ENCODE assay signal across 22 cellular contexts in the genomic region with DNA sequence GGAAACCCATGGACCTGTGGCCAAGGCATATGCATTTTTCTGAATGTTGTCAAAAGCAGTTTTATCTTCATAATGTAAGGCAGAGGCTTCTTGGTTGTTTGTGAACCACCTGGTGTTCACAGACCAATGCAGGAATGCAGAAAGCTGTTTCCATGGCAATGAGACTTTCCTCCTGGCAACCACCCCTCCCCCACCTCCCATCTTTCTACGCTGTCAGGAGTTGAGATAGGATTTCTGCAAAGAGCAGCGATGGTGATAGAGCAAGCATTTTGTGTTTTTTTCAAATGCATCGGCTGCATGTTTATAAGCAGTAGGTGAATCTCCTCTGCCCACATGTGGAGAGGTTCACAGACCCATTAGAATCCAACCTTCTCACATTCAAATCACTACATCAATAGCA.
DNase-seq lines count a peak whose midpoint lies in the region; ATAC-seq and TF ChIP-seq lines count a peak whose summit lies in the region.
"Had no signal": no experiment of that assay in that cellular context is flagged by ENCODE, and none has a peak within 500 bp of the region (broad histone marks: within the 10 kb centered on the region; RNA-seq: fewer than 3 reads in every experiment).

No MANE protein-coding gene starts in this region.

- H3K27me3 Mint-ChIP-seq in WTC11 (ENCODE audit: low read depth) (peaks cover 3% of the 10 kb centered on the region; the same call in 1 of the 2 replicates), glutamatergic neuron (ENCODE audit: unreplicated experiment) (no peaks in the 10 kb centered on the region)
- H3K27me3 Mint-ChIP-seq in activated T-cell treated with anti-CD3 and anti-CD28 coated beads, Interleukin-2, amount 50 U/mL, for 24 hours, result no peaks in the 10 kb centered on the region
- H3K27me3 Mint-ChIP-seq: activated CD4-positive, alpha-beta T cell treated with anti-CD3 and anti-CD28 coated beads, Interleukin-2, amount 10 ng/mL, durations not matched to agents 7 days and 5 days; CD4-positive, CD25-positive, alpha-beta regulatory T cell had no signal

- peak overlapping the region; percentile 58 for H2AFZ ChIP-seq in neural cell (ENCODE audit: low read depth, low read length)

- no peaks in the 10 kb centered on the region for H3K79me2 ChIP-seq in neural cell (replicated peaks; ENCODE audit: insufficient read depth, low read length)

- intact Hi-C loops in upper lobe of right lung (cut with DNase I), result no loop called here

- H3K4me3 ChIP-seq in neural cell (ENCODE audit: low read length) (peak overlapping the region; percentile 53), upper lobe of right lung (no peak overlapping the region)

- no peaks in the 10 kb centered on the region for H3K36me3 ChIP-seq in neural cell (ENCODE audit: insufficient read depth, low read length)
- H3K36me3 ChIP-seq in upper lobe of right lung, result no peaks in the 10 kb centered on the region

- no peak for TF ChIP-seq CTCF in WTC11 (IDR thresholded peaks at IDR 0.05)
- TF ChIP-seq CTCF in glutamatergic neuron (IDR thresholded peaks at IDR 0.05; ENCODE audit: partially characterized antibody, unreplicated experiment), result no peak
- TF ChIP-seq CTCF in neural cell (IDR thresholded peaks at IDR 0.05; ENCODE audit: poor library complexity, severe bottlenecking), result peak; percentile 54
- no peak for TF ChIP-seq CTCF in upper lobe of right lung (IDR thresholded peaks at IDR 0.05)

- POLR2A ChIA-PET in WTC11 (lab: Charles Lee), result no interaction called here

- H3K9me3 Mint-ChIP-seq in WTC11, result peaks cover 3% of the 10 kb centered on the region
- H3K9me3 Mint-ChIP-seq in glutamatergic neuron (ENCODE audit: unreplicated experiment), result no peaks in the 10 kb centered on the region
- H3K9me3 Mint-ChIP-seq in activated T-cell treated with anti-CD3 and anti-CD28 coated beads, Interleukin-2, amount 50 U/mL, for 24 hours, result no peaks in the 10 kb centered on the region
- H3K9me3 Mint-ChIP-seq: CD4-positive, CD25-positive, alpha-beta regulatory T cell; HFFc6; natural killer cell had no signal

- H3K4me1 Mint-ChIP-seq in WTC11, result peaks cover 54% of the 10 kb centered on the region
- peaks cover 15% of the 10 kb centered on the region for H3K4me1 Mint-ChIP-seq in glutamatergic neuron (ENCODE audit: low read depth, unreplicated experiment)
- peaks cover 18% of the 10 kb centered on the region for H3K4me1 Mint-ChIP-seq in activated T-cell treated with anti-CD3 and anti-CD28 coated beads, Interleukin-2, amount 50 U/mL, for 24 hours (ENCODE audit: low read depth)

- H3K9me3 ChIP-seq in neural cell (ENCODE audit: low read length) (no peaks in the 10 kb centered on the region), upper lobe of right lung (no peaks in the 10 kb centered on the region)

- TF ChIP-seq RAD21 in neural cell (conservative IDR thresholded peaks at IDR 0.05), result peak; percentile 81

- H3K27ac ChIP-seq in neural cell (ENCODE audit: low read length), result peak overlapping the region; percentile 98
- H3K27ac ChIP-seq in upper lobe of right lung, result no peak overlapping the region
- H3K27ac ChIP-seq: KMS-11 had no signal

- DNase-seq in ELF-1 (ENCODE audit: low read depth, low spot score) (peak; percentile 80), WTC11 (ENCODE audit: low spot score) (peak; percentile 72), glutamatergic neuron (peak; percentile 40), pons (ENCODE audit: low spot score) (no peak), HPDE6-E6E7 (ENCODE audit: extremely low spot score) (no peak), upper lobe of right lung (no peak)
- DNase-seq in activated T-cell treated with anti-CD3 and anti-CD28 coated beads, Interleukin-2, amount 50 U/mL, for 24 hours, result no peak
- DNase-seq: activated CD4-positive, alpha-beta T cell treated with anti-CD3 and anti-CD28 coated beads, Interleukin-2, amount 10 ng/mL, durations not matched to agents 7 days and 5 days; activated CD8-positive, alpha-beta memory T cell treated with anti-CD3 and anti-CD28 coated beads, Interleukin-2, amount 50 U/mL, for 48 hours; aorta; CD4-positive, CD25-positive, alpha-beta regulatory T cell; DMS153; HFFc6; MV-4-11; natural killer cell; NCI-H2029 treated with DMSO at 0.1 percent for 48 hours; NCI-H510A; stimulated activated CD4-positive, alpha-beta T cell treated with anti-CD3 and anti-CD28 coated beads, Interleukin-12 subunit alpha, Interleukin-12 subunit beta, amount 100 ng/mL, for 4 hours; substantia nigra; T-helper 1 cell had no signal

- H3K27ac Mint-ChIP-seq in WTC11, result peak overlapping the region; percentile 91
- H3K27ac Mint-ChIP-seq in glutamatergic neuron (ENCODE audit: unreplicated experiment), result no peak overlapping the region
- no peak overlapping the region for H3K27ac Mint-ChIP-seq in activated T-cell treated with anti-CD3 and anti-CD28 coated beads, Interleukin-2, amount 50 U/mL, for 24 hours
- H3K27ac Mint-ChIP-seq: activated CD4-positive, alpha-beta T cell treated with anti-CD3 and anti-CD28 coated beads, Interleukin-2, amount 10 ng/mL, durations not matched to agents 7 days and 5 days; CD4-positive, CD25-positive, alpha-beta regulatory T cell; HFFc6; natural killer cell had no signal

- H3K36me3 Mint-ChIP-seq in WTC11 (no peaks in the 10 kb centered on the region), glutamatergic neuron (ENCODE audit: unreplicated experiment) (no peaks in the 10 kb centered on the region)
- no peaks in the 10 kb centered on the region for H3K36me3 Mint-ChIP-seq in activated T-cell treated with anti-CD3 and anti-CD28 coated beads, Interleukin-2, amount 50 U/mL, for 24 hours (ENCODE audit: low read depth)
- H3K36me3 Mint-ChIP-seq: CD4-positive, CD25-positive, alpha-beta regulatory T cell had no signal

- peak; percentile 97 for TF ChIP-seq EP300 in neural cell (conservative IDR thresholded peaks at IDR 0.05; ENCODE audit: poor library complexity, severe bottlenecking)

- peak overlapping the region; percentile 25 for H3K4me3 Mint-ChIP-seq in WTC11
- peak overlapping the region; percentile 16 for H3K4me3 Mint-ChIP-seq in glutamatergic neuron (ENCODE audit: unreplicated experiment)
- no peak overlapping the region for H3K4me3 Mint-ChIP-seq in activated T-cell treated with anti-CD3 and anti-CD28 coated beads, Interleukin-2, amount 50 U/mL, for 24 hours
- H3K4me3 Mint-ChIP-seq: activated CD4-positive, alpha-beta T cell treated with anti-CD3 and anti-CD28 coated beads, Interleukin-2, amount 10 ng/mL, durations not matched to agents 7 days and 5 days; CD4-positive, CD25-positive, alpha-beta regulatory T cell; HFFc6; natural killer cell had no signal

- peak overlapping the region; percentile 65 for H3K9ac ChIP-seq in neural cell (ENCODE audit: low read length)
- H3K9ac ChIP-seq: KMS-11 had no signal

- H3K9me2 ChIP-seq in neural cell (ENCODE audit: insufficient read depth, low read length), result no peaks in the 10 kb centered on the region

- ATAC-seq in WTC11 (peak; percentile 85), upper lobe of right lung (no peak)
- ATAC-seq: natural killer cell had no signal

- H3F3A ChIP-seq in neural cell (ENCODE audit: insufficient read depth, low read length, poor library complexity, severe bottlenecking), result peaks cover 7% of the 10 kb centered on the region

- H3K4me1 ChIP-seq in upper lobe of right lung, result no peaks in the 10 kb centered on the region

- CTCF ChIA-PET in WTC11 (lab: Charles Lee), result interaction anchor here (1.0 kb wide), 1 partner anchor 15 kb away, joined by 3 read pairs; no protein-coding TSS in a partner anchor

- H3K27me3 ChIP-seq in neural cell (ENCODE audit: insufficient read depth, low read depth, low read length) (no peaks in the 10 kb centered on the region), upper lobe of right lung (no peaks in the 10 kb centered on the region)

- peak overlapping the region; percentile 89 for H3K4me2 ChIP-seq in neural cell (ENCODE audit: low read length)
- H3K4me2 ChIP-seq: KMS-11 had no signal

- no peaks in the 10 kb centered on the region for H4K20me1 ChIP-seq in neural cell (ENCODE audit: insufficient read depth)

TF ChIP-seq in WTC11, 78 proteins besides CTCF, POLR2A, EP300 and RAD21 (continues in another document):
- TF ChIP-seq ZNF512 (CRISPR knock-in tag; IDR thresholded peaks at IDR 0.05; ENCODE audit: borderline replicate concordance) (no peak), ZBTB21 (CRISPR knock-in tag; IDR thresholded peaks at IDR 0.05; ENCODE audit: borderline replicate concordance) (no peak)

TF ChIP-seq in neural cell, 6 proteins besides CTCF, POLR2A, EP300 and RAD21:
- peak; percentile 78 for TF ChIP-seq POLR2AphosphoS5 (IDR thresholded peaks at IDR 0.05)
- TF ChIP-seq SMC3 (conservative IDR thresholded peaks at IDR 0.05; ENCODE audit: poor library complexity), result peak; percentile 81
- TF ChIP-seq REST (IDR thresholded peaks at IDR 0.05; ENCODE audit: borderline replicate concordance), result peak; percentile 94
- TF ChIP-seq EZH2 (IDR thresholded peaks at IDR 0.05; ENCODE audit: borderline replicate concordance, insufficient read depth, low read length, poor library complexity, severe bottlenecking), result no peak
- TF ChIP-seq TAF1 (IDR thresholded peaks at IDR 0.05; ENCODE audit: low read depth), result no peak
- peak; percentile 67 for TF ChIP-seq MXI1 (conservative IDR thresholded peaks at IDR 0.05; ENCODE audit: poor library complexity, severe bottlenecking)

Comparison
In these comparisons a context has a peak if more than half of its experiments do, and no peak if none do; other contexts are left out.
1. DNase-seq: peak in ELF-1 (single experiment), WTC11 (single experiment) and glutamatergic neuron (single experiment); none in pons (single experiment), activated T-cell treated with anti-CD3 and anti-CD28 coated beads, Interleukin-2, amount 50 U/mL, for 24 hours (single experiment), HPDE6-E6E7 (single experiment) and upper lobe of right lung (single experiment).